1 cellular context compared by ENCODE assay signal in genomic region chr7:140873473-140873872, GRCh38.
TF ChIP-seq lines count a peak whose summit lies in the region.

No MANE protein-coding gene starts in this region.

TF ChIP-seq in WTC11, 78 proteins besides CTCF, POLR2A, EP300 and RAD21 (continued from another document):
- TF ChIP-seq ARID4B (CRISPR knock-in tag; IDR thresholded peaks at IDR 0.05; ENCODE audit: borderline replicate concordance): no peak
- TF ChIP-seq CBFB (CRISPR knock-in tag; IDR thresholded peaks at IDR 0.05; ENCODE audit: low read depth): no peak
- TF ChIP-seq ESRRA (CRISPR knock-in tag; IDR thresholded peaks at IDR 0.05; ENCODE audit: borderline replicate concordance): no peak
TF ChIP-seq in WTC11: peak in this region for 0.
